7 cellular contexts compared by ENCODE assay signal in the genomic region with DNA sequence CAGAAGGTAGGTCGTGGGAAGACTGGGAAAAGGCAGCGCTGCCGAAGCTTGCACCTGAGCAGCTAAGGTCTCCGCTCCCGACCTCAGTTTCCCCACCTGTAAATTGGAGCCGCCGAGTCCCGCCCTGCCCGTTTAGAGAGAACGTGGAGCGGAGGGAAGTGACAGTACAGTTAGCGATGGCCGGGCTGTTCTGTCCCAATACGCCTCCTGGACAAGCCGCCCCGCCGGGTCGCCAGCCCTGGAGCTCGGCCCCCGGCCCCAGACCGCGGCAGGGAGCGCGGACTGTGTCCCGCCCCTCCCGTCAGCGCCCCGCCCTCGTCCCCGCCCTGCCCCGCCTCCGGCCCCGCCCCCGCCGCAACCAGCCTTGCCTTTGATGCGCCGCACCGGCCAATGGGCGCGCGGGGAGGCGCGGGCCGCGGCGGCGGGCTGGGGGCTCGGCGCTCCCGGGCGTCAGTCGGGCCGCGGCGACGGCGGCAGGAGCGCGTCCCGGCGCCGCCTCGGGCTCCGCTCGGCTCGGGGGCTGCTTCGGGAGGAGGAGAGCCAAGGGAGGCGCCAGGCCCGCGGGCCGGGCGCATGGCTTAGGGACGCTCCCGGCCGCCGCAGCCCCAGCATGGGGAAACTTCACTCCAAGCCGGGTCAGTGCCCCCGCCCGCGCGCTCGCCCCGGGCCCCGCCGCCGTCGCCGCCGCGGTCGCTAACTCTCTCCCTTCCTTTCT. TPM values are rescaled to one million over a fixed set of nuclear protein-coding genes. Genes with fewer than 3 reads are reported as not detected.
DNase-seq lines count a peak whose midpoint lies in the region; ATAC-seq and TF ChIP-seq lines count a peak whose summit lies in the region.

Gene NKD1 (plus strand): TSS at position 453 of the 715 bp plus-strand sequence. CDS start 158 bp downstream, at position 611.

- H3K4me3 ChIP-seq in ectodermal cell (ENCODE audit: insufficient read depth, low read depth, low read length) = peak within 1 kb of the TSS; percentile 83

- no peak within 1 kb of the TSS for H3K27ac ChIP-seq in ectodermal cell (ENCODE audit: insufficient read depth, low read depth, low read length, poor library complexity, severe bottlenecking)

- no peak for TF ChIP-seq POLR2A in GM18505 (IDR thresholded peaks at IDR 0.05; ENCODE audit: borderline replicate concordance, extremely low read depth, insufficient read depth, insufficient read length)

- DNase-seq in NCI-H2171 treated with DMSO at 0.1 percent for 48 hours (lab: John Stamatoyannopoulos, UW) = peak; percentile 56
- DNase-seq in activated CD4-positive, alpha-beta T cell treated with anti-CD3 and anti-CD28 coated beads, Interleukin-2, amount 50 U/mL, for 48 hours = peak; percentile 61 to 66
- peak; percentile 85 for DNase-seq in medulla oblongata (ENCODE audit: extremely low spot score)
- peak; percentile 57 for DNase-seq in stimulated activated CD8-positive, alpha-beta memory T cell treated with anti-CD3 and anti-CD28 coated beads, Interleukin-12 subunit alpha, Interleukin-12 subunit beta, amount 100 ng/mL, for 1 hour (ENCODE audit: low read depth)

- H3K27me3 ChIP-seq in ectodermal cell (ENCODE audit: control insufficient read depth, insufficient read depth, low read length, poor library complexity, severe bottlenecking) = peaks cover 34% of the 10 kb centered on the region

- peaks cover 42% of the 10 kb centered on the region for H3K4me1 ChIP-seq in ectodermal cell (ENCODE audit: control insufficient read depth, insufficient read depth, low read length)

- peaks cover 5% of the 10 kb centered on the region for H3K36me3 ChIP-seq in ectodermal cell (ENCODE audit: control insufficient read depth, insufficient read depth, low read length)

- H3K9me3 ChIP-seq in ectodermal cell (ENCODE audit: control insufficient read depth, low read length) = no peaks in the 10 kb centered on the region

- 1% methylated on average over 91 of the region's 91 CpGs for WGBS in ectodermal cell, 2 experiments

- ATAC-seq in GM18505 (IDR thresholded peaks at IDR 0.05; ENCODE audit: unreplicated experiment) = peak; percentile 85
- peak; percentile 80 for ATAC-seq in HG02840 (IDR thresholded peaks at IDR 0.05; ENCODE audit: low FRiP score, unreplicated experiment)

RNA-seq across cellular contexts. Expression of gene NKD1, which starts in this region (rescaled TPM):
- polyA plus RNA-seq in ectodermal cell (2013, experiment 1 of 4) = 33.2 TPM
- polyA plus RNA-seq in ectodermal cell (2013, experiment 2 of 4) = 39.7 TPM
- 18.2 TPM for polyA plus RNA-seq in ectodermal cell (2013, experiment 3 of 4)
- 28.8 TPM for polyA plus RNA-seq in ectodermal cell (2013, experiment 4 of 4)
